Comparison of ENCODE assay signal across 29 cellular contexts in genomic region chr14:76891436-76891835, GRCh38.
"Had no signal": no experiment of that assay in that cellular context is flagged by ENCODE, and none has a peak within 500 bp of the region (broad histone marks: within the 10 kb centered on the region; RNA-seq: fewer than 3 reads in every experiment).

No MANE protein-coding gene starts in this region.

- DNase-seq: effector CD8-positive, alpha-beta T cell; endodermal cell; foreskin keratinocyte; heart left ventricle; kidney; natural killer cell; occipital lobe; ovary; posterior cingulate gyrus; psoas muscle; right cardiac atrium; sigmoid colon; spleen; stimulated activated CD4-positive, alpha-beta T cell treated with anti-CD3 and anti-CD28 coated beads, Interleukin-4, amount 100 ng/mL, for 4 hours; stimulated activated naive CD8-positive, alpha-beta T cell treated with anti-CD3 and anti-CD28 coated beads, Interleukin-15, Interleukin-2, amounts not matched to agents 100 U/mL and 50 U/mL, for 24 hours; transverse colon; upper lobe of right lung had no signal

- H3K4me3 Mint-ChIP-seq: dendritic cell treated with granulocyte-macrophage colony-stimulating factor and Interleukin-4, amounts not matched to agents 40 ng/mL and 50 ng/mL, for 4 days; endodermal cell; memory B cell; natural killer cell; stimulated activated memory B cell treated with anti-CD40 and anti-IgM and Interleukin-4, amounts not matched to agents 10 μg/mL and 1 μg/mL and 100 μg/mL, for 72 hours had no signal

- H3K79me2 ChIP-seq: hepatocyte had no signal

- H2AFZ ChIP-seq: hepatocyte had no signal

- ATAC-seq: foreskin keratinocyte; gastroesophageal sphincter; heart left ventricle; left lobe of liver; natural killer cell; psoas muscle; right cardiac atrium; stimulated activated memory B cell treated with anti-CD40 and anti-IgM and Interleukin-4, amounts not matched to agents 10 μg/mL and 1 μg/mL and 100 μg/mL, for 72 hours; stimulated activated naive CD8-positive, alpha-beta T cell treated with anti-CD3 and anti-CD28 coated beads, Interleukin-15, Interleukin-2, amounts not matched to agents 100 U/mL and 50 U/mL, for 24 hours; upper lobe of right lung had no signal

- H3K36me3 Mint-ChIP-seq: stimulated activated memory B cell treated with anti-CD40 and anti-IgM and Interleukin-4, amounts not matched to agents 10 μg/mL and 1 μg/mL and 100 μg/mL, for 72 hours had no signal

- H3K4me3 ChIP-seq: esophagus muscularis mucosa, gastroesophageal sphincter, heart left ventricle, hepatocyte, lung, ovary, psoas muscle, sigmoid colon, skin epidermis, spleen, thoracic aorta, transverse colon, upper lobe of right lung, vagina had no signal

- H3K27me3 ChIP-seq: esophagus muscularis mucosa, gastroesophageal sphincter, heart left ventricle, hepatocyte, ovary, sigmoid colon, spleen, transverse colon, upper lobe of right lung, vagina had no signal

- H3K27ac Mint-ChIP-seq: dendritic cell treated with granulocyte-macrophage colony-stimulating factor and Interleukin-4, amounts not matched to agents 40 ng/mL and 50 ng/mL, for 4 days; endodermal cell; memory B cell; natural killer cell; stimulated activated memory B cell treated with anti-CD40 and anti-IgM and Interleukin-4, amounts not matched to agents 10 μg/mL and 1 μg/mL and 100 μg/mL, for 72 hours had no signal

- H3K4me1 ChIP-seq: foreskin keratinocyte, gastroesophageal sphincter, psoas muscle, spleen, upper lobe of right lung, vagina had no signal

- H3K36me3 ChIP-seq: esophagus muscularis mucosa, gastroesophageal sphincter, heart left ventricle, ovary, sigmoid colon, spleen, thoracic aorta, transverse colon, upper lobe of right lung, vagina had no signal

- H3K9me3 Mint-ChIP-seq: natural killer cell had no signal

- H3K4me2 ChIP-seq: hepatocyte had no signal

- H3K27ac ChIP-seq: epithelial cell of prostate, esophagus muscularis mucosa, foreskin keratinocyte, gastroesophageal sphincter, heart left ventricle, hepatocyte, ovary, psoas muscle, sigmoid colon, skin epidermis, spleen, thoracic aorta, transverse colon, upper lobe of right lung, vagina had no signal

- H3K4me1 Mint-ChIP-seq: endodermal cell; natural killer cell; stimulated activated memory B cell treated with anti-CD40 and anti-IgM and Interleukin-4, amounts not matched to agents 10 μg/mL and 1 μg/mL and 100 μg/mL, for 72 hours had no signal

- H3K27me3 Mint-ChIP-seq: memory B cell; stimulated activated memory B cell treated with anti-CD40 and anti-IgM and Interleukin-4, amounts not matched to agents 10 μg/mL and 1 μg/mL and 100 μg/mL, for 72 hours had no signal
